19 cellular contexts compared by ENCODE assay signal in genomic region chr6:89454300-89454699, GRCh38.
"Had no signal": no experiment of that assay in that cellular context is flagged by ENCODE, and none has a peak within 500 bp of the region (broad histone marks: within the 10 kb centered on the region; RNA-seq: fewer than 3 reads in every experiment).

No MANE protein-coding gene starts in this region.

- H3K4me3 ChIP-seq: esophagus squamous epithelium, gastroesophageal sphincter, hepatocyte, lung, neural progenitor cell, ovary, smooth muscle cell had no signal

- H3K9me3 Mint-ChIP-seq: effector memory CD8-positive, alpha-beta T cell; natural killer cell treated with Interleukin-12 subunit alpha and Interleukin-12 subunit beta and Interleukin-15 and Interleukin-18, amount 100 ng/mL, for 72 hours had no signal

- H3K9ac ChIP-seq: neural progenitor cell had no signal

- DNase-seq: effector memory CD8-positive, alpha-beta T cell; esophagus squamous epithelium; left colon; left ventricle myocardium superior; mesenchymal stem cell; midbrain; nucleus accumbens; ovary; right cardiac atrium; stimulated activated CD4-positive, alpha-beta T cell treated with anti-CD3 and anti-CD28 coated beads, Interleukin-2, amount 100 ng/mL, for 48 hours; stimulated activated naive CD4-positive, alpha-beta T cell treated with Interleukin-2 at 50 U/mL for 16 hours; trophoblast cell had no signal

- H3K4me3 Mint-ChIP-seq: effector memory CD8-positive, alpha-beta T cell; natural killer cell treated with Interleukin-12 subunit alpha and Interleukin-12 subunit beta and Interleukin-15 and Interleukin-18, amount 100 ng/mL, for 72 hours; neural progenitor cell had no signal

- ATAC-seq: effector memory CD8-positive, alpha-beta T cell; gastroesophageal sphincter; left colon; left ventricle myocardium superior; natural killer cell treated with Interleukin-12 subunit alpha and Interleukin-12 subunit beta and Interleukin-15 and Interleukin-18, amount 100 ng/mL, for 72 hours; right cardiac atrium had no signal

- H3K36me3 Mint-ChIP-seq: natural killer cell treated with Interleukin-12 subunit alpha and Interleukin-12 subunit beta and Interleukin-15 and Interleukin-18, amount 100 ng/mL, for 72 hours had no signal

- H3K9me3 ChIP-seq: esophagus squamous epithelium, gastroesophageal sphincter, ovary had no signal

- H3K36me3 ChIP-seq: esophagus squamous epithelium, gastroesophageal sphincter, neural progenitor cell, ovary had no signal

- H3K27ac Mint-ChIP-seq: effector memory CD8-positive, alpha-beta T cell; natural killer cell treated with Interleukin-12 subunit alpha and Interleukin-12 subunit beta and Interleukin-15 and Interleukin-18, amount 100 ng/mL, for 72 hours; neural progenitor cell; progenitor cell of endocrine pancreas had no signal

- H3K4me1 ChIP-seq: gastroesophageal sphincter had no signal

- H3K27me3 ChIP-seq: esophagus squamous epithelium, gastroesophageal sphincter, hepatocyte, neural progenitor cell, ovary had no signal

- H3K27ac ChIP-seq: esophagus squamous epithelium, gastroesophageal sphincter, hepatocyte, neural progenitor cell, ovary had no signal

- H3K27me3 Mint-ChIP-seq: effector memory CD8-positive, alpha-beta T cell; natural killer cell treated with Interleukin-12 subunit alpha and Interleukin-12 subunit beta and Interleukin-15 and Interleukin-18, amount 100 ng/mL, for 72 hours; progenitor cell of endocrine pancreas had no signal
